10 cellular contexts compared by ENCODE assay signal in the genomic region with DNA sequence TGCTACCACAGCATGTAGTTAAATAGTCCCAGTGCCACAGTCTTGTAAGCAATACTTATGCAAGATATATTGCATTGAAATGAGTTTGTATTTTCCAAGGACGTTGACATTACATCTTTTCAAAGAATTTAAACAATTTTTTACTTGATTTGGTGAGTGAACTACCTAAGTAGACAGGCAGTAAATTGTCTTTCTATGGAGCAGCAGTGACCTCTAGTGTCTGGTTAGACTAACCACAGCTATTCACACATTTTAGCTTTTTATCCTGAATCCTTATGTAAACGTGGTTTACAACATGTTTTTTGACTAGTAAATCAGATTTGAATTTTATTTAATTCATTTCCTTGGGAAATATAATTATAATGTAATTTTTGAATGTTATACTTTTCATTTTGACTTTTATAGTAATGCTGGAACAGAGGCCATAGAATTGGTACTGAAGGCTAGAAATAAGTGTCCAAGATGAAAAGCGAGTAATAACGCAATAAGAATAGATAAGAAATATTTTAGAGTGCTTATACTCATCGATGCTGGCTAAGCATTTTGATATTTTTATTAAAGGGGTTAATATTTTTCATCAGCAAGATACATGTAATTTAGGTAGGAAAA. TPM values are rescaled to one million over a fixed set of nuclear protein-coding genes. Genes with fewer than 3 reads are reported as not detected.
DNase-seq lines count a peak whose midpoint lies in the region; ATAC-seq and TF ChIP-seq lines count a peak whose summit lies in the region.
"Had no signal": no experiment of that assay in that cellular context is flagged by ENCODE, and none has a peak within 500 bp of the region (broad histone marks: within the 10 kb centered on the region; RNA-seq: fewer than 3 reads in every experiment).

No MANE protein-coding gene starts in this region.

- no peaks in the 10 kb centered on the region for H3K36me3 ChIP-seq in SK-N-MC (ENCODE audit: insufficient read depth, low read length)
- H3K36me3 ChIP-seq in psoas muscle (ENCODE audit: insufficient read depth in 1 of 2, low read depth in 1 of 2) = no peaks in the 10 kb centered on the region
- H3K36me3 ChIP-seq: BLaER1 had no signal

- peak; percentile 89 for TF ChIP-seq RAD21 in Ishikawa (IDR thresholded peaks at IDR 0.05; ENCODE audit: low read depth)

- no peak overlapping the region for H3K9ac ChIP-seq in SK-N-MC (ENCODE audit: insufficient read length)
- H3K9ac ChIP-seq: BLaER1 had no signal

- no peaks in the 10 kb centered on the region for H3K9me3 ChIP-seq in SK-N-MC (ENCODE audit: low read depth, low read length)
- H3K9me3 ChIP-seq in psoas muscle = no peaks in the 10 kb centered on the region
- H3K9me3 ChIP-seq: BLaER1 had no signal

- peak; percentile 73 for ATAC-seq in GM21528 (IDR thresholded peaks at IDR 0.05; ENCODE audit: low FRiP score, unreplicated experiment)
- peak in 3 of 4 donors; percentile 43 to 73 (median 52) for ATAC-seq in psoas muscle

- intact Hi-C loops in psoas muscle (cut with DNase I) = no loop called here

- H3K4me1 ChIP-seq in psoas muscle = peaks cover 15% of the 10 kb centered on the region
- H3K4me1 ChIP-seq: BLaER1 had no signal

- WGBS in psoas muscle, 3 donors = 23 to 34% (median 29%) methylated on average over 5 of the region's 5 CpGs

- no peak overlapping the region for H3K27ac ChIP-seq in SK-N-MC
- no peak overlapping the region for H3K27ac ChIP-seq in psoas muscle
- H3K27ac ChIP-seq: BLaER1 had no signal

- no peak for TF ChIP-seq EP300 in Ishikawa (IDR thresholded peaks at IDR 0.05; ENCODE audit: borderline replicate concordance)

- DNase-seq in NCI-H1092 treated with DMSO at 0.1 percent for 48 hours (lab: John Stamatoyannopoulos, UW) (peak; percentile 19), NCI-H1092 (lab: John Stamatoyannopoulos, UW) (no peak), SK-N-MC (ENCODE audit: low read depth, low spot score) (peak; percentile 22), fibroblast of mammary gland (ENCODE audit: low read depth) (peak; percentile 55), psoas muscle (no peak)
- DNase-seq in effector CD8-positive, alpha-beta T cell (lab: John Stamatoyannopoulos, UW) = no peak
- DNase-seq: activated naive CD8-positive, alpha-beta T cell treated with anti-CD3 and anti-CD28 coated beads, Interleukin-2, amount 10 ng/mL, durations not matched to agents 7 days and 5 days had no signal

- H3K4me3 ChIP-seq in SK-N-MC = no peak overlapping the region
- H3K4me3 ChIP-seq in fibroblast of mammary gland (ENCODE audit: control insufficient read depth, low read depth, low read length) = no peak overlapping the region
- no peak overlapping the region for H3K4me3 ChIP-seq in psoas muscle
- H3K4me3 ChIP-seq: BLaER1 had no signal

- TF ChIP-seq CTCF in fibroblast of mammary gland (conservative IDR thresholded peaks at IDR 0.05; ENCODE audit: control insufficient read depth, insufficient read depth, low read depth, low read length) (peak; percentile 56), psoas muscle (IDR thresholded peaks at IDR 0.05) (peak; percentile 84)

- H3K27me3 ChIP-seq in psoas muscle (ENCODE audit: insufficient read depth in 3 of 3, low read length in 2 of 3) = peaks cover 4 to 5% (median 5%) of the 10 kb centered on the region in 3 donors

TF ChIP-seq in Ishikawa, 13 proteins besides CTCF, POLR2A, EP300 and RAD21:
- TF ChIP-seq YY1 (IDR thresholded peaks at IDR 0.05; ENCODE audit: low read depth) (no peak), CREB1 (IDR thresholded peaks at IDR 0.05; ENCODE audit: low read depth) (no peak), CEBPB (IDR thresholded peaks at IDR 0.05) (no peak), TAF1 (IDR thresholded peaks at IDR 0.05; ENCODE audit: low read depth) (no peak), NFIC (IDR thresholded peaks at IDR 0.05) (no peak), ZBTB7A (IDR thresholded peaks at IDR 0.05; ENCODE audit: low read depth) (no peak), TCF12 (IDR thresholded peaks at IDR 0.05; ENCODE audit: low read depth) (no peak), TEAD4 (IDR thresholded peaks at IDR 0.05) (no peak), FOXM1 (IDR thresholded peaks at IDR 0.05; ENCODE audit: borderline replicate concordance, low read depth) (no peak), EGR1 (IDR thresholded peaks at IDR 0.05) (no peak)
- TF ChIP-seq, protein P1, sequence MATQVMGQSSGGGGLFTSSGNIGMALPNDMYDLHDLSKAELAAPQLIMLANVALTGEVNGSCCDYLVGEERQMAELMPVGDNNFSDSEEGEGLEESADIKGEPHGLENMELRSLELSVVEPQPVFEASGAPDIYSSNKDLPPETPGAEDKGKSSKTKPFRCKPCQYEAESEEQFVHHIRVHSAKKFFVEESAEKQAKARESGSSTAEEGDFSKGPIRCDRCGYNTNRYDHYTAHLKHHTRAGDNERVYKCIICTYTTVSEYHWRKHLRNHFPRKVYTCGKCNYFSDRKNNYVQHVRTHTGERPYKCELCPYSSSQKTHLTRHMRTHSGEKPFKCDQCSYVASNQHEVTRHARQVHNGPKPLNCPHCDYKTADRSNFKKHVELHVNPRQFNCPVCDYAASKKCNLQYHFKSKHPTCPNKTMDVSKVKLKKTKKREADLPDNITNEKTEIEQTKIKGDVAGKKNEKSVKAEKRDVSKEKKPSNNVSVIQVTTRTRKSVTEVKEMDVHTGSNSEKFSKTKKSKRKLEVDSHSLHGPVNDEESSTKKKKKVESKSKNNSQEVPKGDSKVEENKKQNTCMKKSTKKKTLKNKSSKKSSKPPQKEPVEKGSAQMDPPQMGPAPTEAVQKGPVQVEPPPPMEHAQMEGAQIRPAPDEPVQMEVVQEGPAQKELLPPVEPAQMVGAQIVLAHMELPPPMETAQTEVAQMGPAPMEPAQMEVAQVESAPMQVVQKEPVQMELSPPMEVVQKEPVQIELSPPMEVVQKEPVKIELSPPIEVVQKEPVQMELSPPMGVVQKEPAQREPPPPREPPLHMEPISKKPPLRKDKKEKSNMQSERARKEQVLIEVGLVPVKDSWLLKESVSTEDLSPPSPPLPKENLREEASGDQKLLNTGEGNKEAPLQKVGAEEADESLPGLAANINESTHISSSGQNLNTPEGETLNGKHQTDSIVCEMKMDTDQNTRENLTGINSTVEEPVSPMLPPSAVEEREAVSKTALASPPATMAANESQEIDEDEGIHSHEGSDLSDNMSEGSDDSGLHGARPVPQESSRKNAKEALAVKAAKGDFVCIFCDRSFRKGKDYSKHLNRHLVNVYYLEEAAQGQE (IDR thresholded peaks at IDR 0.05; ENCODE audit: low read depth) = no peak
- TF ChIP-seq, protein P2, sequence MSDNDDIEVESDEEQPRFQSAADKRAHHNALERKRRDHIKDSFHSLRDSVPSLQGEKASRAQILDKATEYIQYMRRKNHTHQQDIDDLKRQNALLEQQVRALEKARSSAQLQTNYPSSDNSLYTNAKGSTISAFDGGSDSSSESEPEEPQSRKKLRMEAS (IDR thresholded peaks at IDR 0.05) = no peak
- TF ChIP-seq, protein P3, sequence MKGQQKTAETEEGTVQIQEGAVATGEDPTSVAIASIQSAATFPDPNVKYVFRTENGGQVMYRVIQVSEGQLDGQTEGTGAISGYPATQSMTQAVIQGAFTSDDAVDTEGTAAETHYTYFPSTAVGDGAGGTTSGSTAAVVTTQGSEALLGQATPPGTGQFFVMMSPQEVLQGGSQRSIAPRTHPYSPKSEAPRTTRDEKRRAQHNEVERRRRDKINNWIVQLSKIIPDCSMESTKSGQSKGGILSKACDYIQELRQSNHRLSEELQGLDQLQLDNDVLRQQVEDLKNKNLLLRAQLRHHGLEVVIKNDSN (IDR thresholded peaks at IDR 0.05) = no peak

RNA-seq across cellular contexts. Expression of a gene that starts 5.6 kb away (rescaled TPM):
- total RNA-seq in psoas muscle = not detected
- under 1 TPM in 2 of 3 donors, not detected in 1; 0.01 to 0.03 TPM for polyA plus RNA-seq in psoas muscle
- total RNA-seq: activated naive CD8-positive, alpha-beta T cell treated with anti-CD3 and anti-CD28 coated beads, Interleukin-2, amount 10 ng/mL, durations not matched to agents 7 days and 5 days had no signal

Comparison
In these comparisons a context has a peak if more than half of its experiments do, and no peak if none do; other contexts are left out.
1. DNase-seq: peak in NCI-H1092 treated with DMSO at 0.1 percent for 48 hours (single experiment), SK-N-MC (single experiment) and fibroblast of mammary gland (single experiment); none in NCI-H1092 (single experiment), psoas muscle (0 of 2) and effector CD8-positive, alpha-beta T cell (single experiment).